Comparison of ENCODE assay signal across 29 cellular contexts in the genomic region with DNA sequence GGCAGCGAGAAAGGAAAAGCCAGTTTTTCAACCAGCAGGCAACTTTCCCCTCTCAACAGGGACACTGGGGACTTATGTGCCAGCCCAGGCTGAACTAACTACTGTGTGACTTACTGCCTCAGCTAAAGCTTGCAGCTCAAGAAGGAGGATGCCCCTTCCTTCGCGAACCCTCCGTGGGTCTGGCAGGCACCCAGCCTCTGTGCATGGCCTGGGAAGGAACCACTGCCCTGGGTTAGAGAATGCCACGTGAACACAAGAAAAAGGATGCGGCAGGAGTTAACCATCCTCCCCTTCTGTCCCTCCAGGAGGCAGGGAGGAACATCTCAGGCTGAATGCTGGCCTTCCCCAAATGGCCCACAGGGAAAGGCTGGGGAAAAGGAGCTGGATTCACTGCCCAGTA. TPM values are rescaled to one million over a fixed set of nuclear protein-coding genes. Genes with fewer than 3 reads are reported as not detected.
"Had no signal": no experiment of that assay in that cellular context is flagged by ENCODE, and none has a peak within 500 bp of the region (broad histone marks: within the 10 kb centered on the region; RNA-seq: fewer than 3 reads in every experiment).

No MANE protein-coding gene starts in this region.

- H3K27ac Mint-ChIP-seq: activated naive CD8-positive, alpha-beta T cell treated with anti-CD3 and anti-CD28 coated beads for 36 hours; activated T-helper 2 cell treated with anti-CD3 and anti-CD28 coated beads, Interferon-gamma antibody, Interleukin-2, Interleukin-4, amounts not matched to agents 10 μg/mL and 5 μg/mL and 100 μg/mL, durations not matched to agents 14 hours and 24 hours and 36 hours; mesothelial cell of epicardium; naive thymus-derived CD4-positive, alpha-beta T cell; stimulated activated memory B cell treated with anti-CD40 and anti-IgM and Interleukin-4, amounts not matched to agents 10 μg/mL and 1 μg/mL and 100 μg/mL, for 72 hours; T-helper 1 cell treated with Interleukin-12 subunit alpha and Interleukin-12 subunit beta and Interleukin-4 antibody, amounts not matched to agents 30 μg/mL and 1 μg/mL, for 36 hours had no signal

- H3K4me3 Mint-ChIP-seq: activated naive CD8-positive, alpha-beta T cell treated with anti-CD3 and anti-CD28 coated beads for 36 hours; activated T-cell treated with anti-CD3 and anti-CD28 coated beads, Interleukin-2, amount 50 U/mL, for 4 hours; mesothelial cell of epicardium; naive thymus-derived CD4-positive, alpha-beta T cell; stimulated activated memory B cell treated with anti-CD40 and anti-IgM and Interleukin-4, amounts not matched to agents 10 μg/mL and 1 μg/mL and 100 μg/mL, for 72 hours; T-helper 1 cell treated with Interleukin-12 subunit alpha and Interleukin-12 subunit beta and Interleukin-4 antibody, amounts not matched to agents 30 μg/mL and 1 μg/mL, for 36 hours had no signal

- H3K4me1 Mint-ChIP-seq: mesothelial cell of epicardium had no signal

- ATAC-seq: activated T-cell treated with anti-CD3 and anti-CD28 coated beads, Interleukin-2, amount 50 U/mL, for 4 hours; gastrocnemius medialis; left colon; naive thymus-derived CD4-positive, alpha-beta T cell; pancreas; psoas muscle; stimulated activated memory B cell treated with anti-CD40 and anti-IgM and Interleukin-4, amounts not matched to agents 10 μg/mL and 1 μg/mL and 100 μg/mL, for 72 hours had no signal

- H3K4me1 ChIP-seq: pancreas, suprapubic skin, transverse colon had no signal

- H3K9me3 Mint-ChIP-seq: activated naive CD8-positive, alpha-beta T cell treated with anti-CD3 and anti-CD28 coated beads for 36 hours; activated T-cell treated with anti-CD3 and anti-CD28 coated beads, Interleukin-2, amount 50 U/mL, for 4 hours; activated T-helper 2 cell treated with anti-CD3 and anti-CD28 coated beads, Interferon-gamma antibody, Interleukin-2, Interleukin-4, amounts not matched to agents 10 μg/mL and 5 μg/mL and 100 μg/mL, durations not matched to agents 14 hours and 24 hours and 36 hours; mesothelial cell of epicardium; naive thymus-derived CD4-positive, alpha-beta T cell; stimulated activated memory B cell treated with anti-CD40 and anti-IgM and Interleukin-4, amounts not matched to agents 10 μg/mL and 1 μg/mL and 100 μg/mL, for 72 hours; T-helper 1 cell treated with Interleukin-12 subunit alpha and Interleukin-12 subunit beta and Interleukin-4 antibody, amounts not matched to agents 30 μg/mL and 1 μg/mL, for 36 hours had no signal

- H3K9me3 ChIP-seq: adrenal gland, gastrocnemius medialis, pancreas, psoas muscle, SK-N-SH, suprapubic skin, transverse colon had no signal

- DNase-seq: activated CD4-positive, alpha-beta T cell treated with anti-CD3 and anti-CD28 coated beads for 4 hours; activated CD4-positive, alpha-beta T cell treated with anti-CD3 and anti-CD28 coated beads, Interleukin-2, amount 50 U/mL, for 4 hours; activated naive CD4-positive, alpha-beta T cell treated with Interleukin-2 at 50 U/mL for 16 hours; activated naive CD8-positive, alpha-beta T cell treated with anti-CD3 and anti-CD28 coated beads for 36 hours; activated T-cell treated with anti-CD3 and anti-CD28 coated beads, Interleukin-2, amount 50 U/mL, for 4 hours; brain microvascular endothelial cell; central memory CD4-positive, alpha-beta T cell; effector memory CD4-positive, alpha-beta T cell; gastrocnemius medialis; hippocampal formation; left colon; psoas muscle; SK-N-SH; stimulated activated CD4-positive, alpha-beta T cell treated with anti-CD3 and anti-CD28 coated beads, Interleukin-1b, Interleukin-23, amount 100 ng/mL, for 48 hours; stimulated activated CD4-positive, alpha-beta T cell treated with anti-CD3 and anti-CD28 coated beads, Interleukin-4, amount 100 ng/mL, for 4 hours; stimulated activated CD8-positive, alpha-beta memory T cell treated with anti-CD3 and anti-CD28 coated beads, Interleukin-4, amount 100 ng/mL, for 48 hours; SW 1271; T-helper 9 cell; transverse colon had no signal

- H3K27me3 Mint-ChIP-seq: stimulated activated memory B cell treated with anti-CD40 and anti-IgM and Interleukin-4, amounts not matched to agents 10 μg/mL and 1 μg/mL and 100 μg/mL, for 72 hours had no signal

- H3K4me3 ChIP-seq: adrenal gland, gastrocnemius medialis, pancreas, psoas muscle, smooth muscle cell, suprapubic skin, transverse colon had no signal

- H3K36me3 Mint-ChIP-seq: activated naive CD8-positive, alpha-beta T cell treated with anti-CD3 and anti-CD28 coated beads for 36 hours; mesothelial cell of epicardium; naive thymus-derived CD4-positive, alpha-beta T cell had no signal

- H3K27ac ChIP-seq: adrenal gland, brain microvascular endothelial cell, gastrocnemius medialis, pancreas, psoas muscle, suprapubic skin, transverse colon, VCaP had no signal

- H3K36me3 ChIP-seq: brain microvascular endothelial cell, gastrocnemius medialis, suprapubic skin had no signal

- H3K27me3 ChIP-seq: adrenal gland, brain microvascular endothelial cell, gastrocnemius medialis, pancreas, suprapubic skin, transverse colon had no signal

RNA-seq across cellular contexts. Expression of a gene that starts 29.0 kb away (rescaled TPM):
- polyA plus RNA-seq: naive thymus-derived CD4-positive, alpha-beta T cell had no signal

RNA-seq across cellular contexts. Expression of a gene that starts 29.2 kb away (rescaled TPM):
- total RNA-seq: activated naive CD8-positive, alpha-beta T cell treated with anti-CD3 and anti-CD28 coated beads for 36 hours; smooth muscle cell had no signal
